In genomic region chr4:121072836-121073362, GRCh38 we compare ENCODE assay signal across 8 cellular contexts. TPM values are rescaled to one million over a fixed set of nuclear protein-coding genes. Genes with fewer than 3 reads are reported as not detected.
A peak's percentile ranks its signal among the peaks of the same experiment; 100 is the strongest.
DNase-seq lines count a peak whose midpoint lies in the region; ATAC-seq, FAIRE-seq and TF ChIP-seq lines count a peak whose summit lies in the region.

No MANE protein-coding gene starts in this region.

- WGBS in mesodermal cell (ENCODE audit: insufficient coverage in 2 of 2), 2 experiments = 1 to 2% methylated on average over 13 to 17 of the region's 27 CpGs

- H3K27me3 ChIP-seq in KMS-11 (ENCODE audit: insufficient read depth, low read depth) (no peaks in the 10 kb centered on the region), upper lobe of right lung (peaks cover 15% of the 10 kb centered on the region)

- peaks cover 35% of the 10 kb centered on the region for H3K4me1 Mint-ChIP-seq in CD14-positive monocyte

- H3K79me2 ChIP-seq in KMS-11 (ENCODE audit: insufficient read depth, low read depth) = peaks cover 17% of the 10 kb centered on the region; the same call in 1 of the 2 replicates

- H3K4me2 ChIP-seq in KMS-11 = peak overlapping the region; percentile 97

- H3K4me1 ChIP-seq in KMS-11 (ENCODE audit: low read depth, poor library complexity, severe bottlenecking) (peaks cover 36% of the 10 kb centered on the region), mesodermal cell (ENCODE audit: control insufficient read depth, insufficient read depth, low read length, poor library complexity, severe bottlenecking) (no peaks in the 10 kb centered on the region), upper lobe of right lung (peaks cover 8% of the 10 kb centered on the region)

- H3K4me3 ChIP-seq in KMS-11 (IDR thresholded peaks at IDR 0.05; ENCODE audit: insufficient read depth, low read depth, low read length) (no peak overlapping the region), coronary artery (peak overlapping the region; percentile 84), mesodermal cell (ENCODE audit: extremely low read depth, insufficient read depth, low read length, poor library complexity, severe bottlenecking) (peak overlapping the region; percentile 60), upper lobe of right lung (peak overlapping the region; percentile 70)

- no peak for FAIRE-seq in RCC 7860 (lab: Jason Lieb, UNC)

- H2AFZ ChIP-seq in KMS-11 (ENCODE audit: low read depth) = peak overlapping the region; percentile 99

- intact Hi-C loops in CD14-positive monocyte (cut with micrococcal nuclease) (no loop called here), upper lobe of right lung (cut with DNase I) (no loop called here)

- no peaks in the 10 kb centered on the region for H3K36me3 ChIP-seq in KMS-11 (ENCODE audit: insufficient read depth)
- no peaks in the 10 kb centered on the region for H3K36me3 ChIP-seq in mesodermal cell (ENCODE audit: control insufficient read depth, insufficient read depth, low read length)
- no peaks in the 10 kb centered on the region for H3K36me3 ChIP-seq in upper lobe of right lung

- H4K20me1 ChIP-seq in KMS-11 (ENCODE audit: insufficient read depth) = no peaks in the 10 kb centered on the region

- DNase-seq in CD14-positive monocyte (ENCODE audit: low spot score) (no peak), coronary artery (ENCODE audit: low spot score) (no peak), upper lobe of right lung (peak; percentile 73), RCC 7860 (ENCODE audit: low spot score) (no peak), GDM1 (lab: John Stamatoyannopoulos, UW) (no peak)

- H3K9me3 ChIP-seq in mesodermal cell (ENCODE audit: control insufficient read depth, low read length) = no peaks in the 10 kb centered on the region
- H3K9me3 ChIP-seq in upper lobe of right lung = no peaks in the 10 kb centered on the region

- H3K4me3 Mint-ChIP-seq in CD14-positive monocyte = peak overlapping the region; percentile 74 to 95

- TF ChIP-seq CTCF in CD14-positive monocyte (IDR thresholded peaks at IDR 0.05) (no peak), KMS-11 (conservative IDR thresholded peaks at IDR 0.05; ENCODE audit: low read depth, low read length) (no peak), coronary artery (IDR thresholded peaks at IDR 0.05) (no peak), upper lobe of right lung (IDR thresholded peaks at IDR 0.05) (no peak)

- H3K27ac ChIP-seq in KMS-11 = peak overlapping the region; percentile 87
- no peak overlapping the region for H3K27ac ChIP-seq in coronary artery
- no peak overlapping the region for H3K27ac ChIP-seq in mesodermal cell (ENCODE audit: low read depth, low read length, severe bottlenecking)
- H3K27ac ChIP-seq in upper lobe of right lung = peak overlapping the region; percentile 84

- ATAC-seq in upper lobe of right lung = peak; percentile 13
- ATAC-seq in GM21737 (IDR thresholded peaks at IDR 0.05; ENCODE audit: unreplicated experiment) = no peak

- H3K27ac Mint-ChIP-seq in CD14-positive monocyte = no peak overlapping the region

- H3K9me3 Mint-ChIP-seq in CD14-positive monocyte = peaks cover 0 to 24% (median 14%) of the 10 kb centered on the region in 7 donors

- peak overlapping the region; percentile 85 for H3K9ac ChIP-seq in KMS-11

- peaks cover 10 to 11% of the 10 kb centered on the region in 2 donors for H3K36me3 Mint-ChIP-seq in CD14-positive monocyte

- H3K27me3 Mint-ChIP-seq in CD14-positive monocyte (ENCODE audit: low read depth in 3 of 3) = peaks cover 57 to 65% (median 61%) of the 10 kb centered on the region in 3 donors

RNA-seq across cellular contexts. Expression of gene NDNF, which starts 0.6 kb away (rescaled TPM):
- polyA plus RNA-seq in CD14-positive monocyte = not detected
- 18.0 TPM for polyA plus RNA-seq in mesodermal cell (2013, experiment 1 of 2)
- polyA plus RNA-seq in mesodermal cell (2013, experiment 2 of 2) = 23.0 TPM
- total RNA-seq in upper lobe of right lung = 201 TPM

Comparison
In these comparisons a context has a peak if more than half of its experiments do, and no peak if none do; other contexts are left out.
1. H3K27ac ChIP-seq: peak in KMS-11 (single experiment) and upper lobe of right lung (single experiment); none in coronary artery (0 of 2) and mesodermal cell (single experiment).